Comparison of ENCODE assay signal across 13 cellular contexts in genomic region chr1:201594575-201595245, GRCh38. TPM values are rescaled to one million over a fixed set of nuclear protein-coding genes. Genes with fewer than 3 reads are reported as not detected.
A peak's percentile ranks its signal among the peaks of the same experiment; 100 is the strongest.
DNase-seq lines count a peak whose midpoint lies in the region; ATAC-seq and TF ChIP-seq lines count a peak whose summit lies in the region.
"Had no signal": no experiment of that assay in that cellular context is flagged by ENCODE, and none has a peak within 500 bp of the region (broad histone marks: within the 10 kb centered on the region; RNA-seq: fewer than 3 reads in every experiment).

No MANE protein-coding gene starts in this region.

- peak; percentile 65 for DNase-seq in SK-N-SH
- peak; percentile 26 for DNase-seq in MV-4-11 (lab: John Stamatoyannopoulos, UW)
- DNase-seq in chondrocyte (ENCODE audit: low spot score), result no peak
- DNase-seq in osteoblast (ENCODE audit: insufficient read length, low spot score, missing footprints), result no peak
- DNase-seq in A172 (ENCODE audit: low spot score), result no peak
- DNase-seq in NCI-H1105 treated with DMSO at 0.1 percent for 48 hours (lab: John Stamatoyannopoulos, UW), result no peak
- DNase-seq: activated CD4-positive, alpha-beta T cell treated with anti-CD3 and anti-CD28 coated beads for 1 hour; EL; gastrocnemius medialis had no signal

- H3K27me3 ChIP-seq in SK-N-SH (ENCODE audit: insufficient read depth), result no peaks in the 10 kb centered on the region
- H3K27me3 ChIP-seq in osteoblast (ENCODE audit: insufficient read depth, low read length), result no peaks in the 10 kb centered on the region
- H3K27me3 ChIP-seq: gastrocnemius medialis had no signal

- H3K4me1 ChIP-seq in SK-N-SH (ENCODE audit: control insufficient read depth in 1 of 2, insufficient read depth in 2 of 2, low read depth in 1 of 2, low read length in 1 of 2) (peaks cover 51 to 56% of the 10 kb centered on the region in 2 experiments), osteoblast (ENCODE audit: insufficient read depth, low read length) (peaks cover 40% of the 10 kb centered on the region)

- 70% methylated on average over 6 of the region's 9 CpGs for whole genome bisulfite sequencing in SK-N-SH (ENCODE audit: low lambda C conversion rate)

- H3K4me3 Mint-ChIP-seq in chondrocyte (ENCODE audit: unreplicated experiment), result no peak overlapping the region
- H3K4me3 Mint-ChIP-seq: activated T-helper 1 cell treated with anti-CD3 and anti-CD28 coated beads, Interleukin-12 subunit alpha, Interleukin-12 subunit beta, Interleukin-2, Interleukin-4 antibody, amounts not matched to agents 30 ng/mL and 10 ng/mL and 1 ng/mL, durations not matched to agents 14 hours and 24 hours and 36 hours had no signal

- H3K27me3 Mint-ChIP-seq in chondrocyte (ENCODE audit: low read depth), result no peaks in the 10 kb centered on the region

- peaks cover 16% of the 10 kb centered on the region for H3K36me3 Mint-ChIP-seq in chondrocyte (ENCODE audit: low read depth)

- peak in 1 of 2 experiments; percentile 43; a peak in 1 of 4 replicates for TF ChIP-seq EP300 in SK-N-SH (IDR thresholded peaks at IDR 0.05; ENCODE audit: borderline replicate concordance in 1 of 2, low read depth in 1 of 2, low read length in 1 of 2)

- H3K27ac ChIP-seq in SK-N-SH (ENCODE audit: low read depth in 2 of 2, low read length in 1 of 2), result peak overlapping the region; percentile 91 to 98
- H3K27ac ChIP-seq in osteoblast (ENCODE audit: low read depth, low read length), result peak overlapping the region; percentile 91

- no peaks in the 10 kb centered on the region for H3K9me3 Mint-ChIP-seq in chondrocyte (ENCODE audit: low read depth)
- H3K9me3 Mint-ChIP-seq: activated T-helper 1 cell treated with anti-CD3 and anti-CD28 coated beads, Interleukin-12 subunit alpha, Interleukin-12 subunit beta, Interleukin-2, Interleukin-4 antibody, amounts not matched to agents 30 ng/mL and 10 ng/mL and 1 ng/mL, durations not matched to agents 14 hours and 24 hours and 36 hours had no signal

- H3K79me2 ChIP-seq in SK-N-SH (ENCODE audit: insufficient read depth), result peaks cover 90% of the 10 kb centered on the region
- H3K79me2 ChIP-seq in osteoblast (ENCODE audit: insufficient read depth, low read length), result peaks cover 87% of the 10 kb centered on the region

- ATAC-seq in SK-N-SH treated with all-trans-retinoic acid at 6 μM for 48 hours, result no peak; the same call in 2 of the 3 replicates
- no peak for ATAC-seq in HG02759 (IDR thresholded peaks at IDR 0.05; ENCODE audit: unreplicated experiment)
- ATAC-seq: gastrocnemius medialis, left lobe of liver had no signal

- no peaks in the 10 kb centered on the region for H3K9me2 ChIP-seq in SK-N-SH

- peaks cover 49% of the 10 kb centered on the region for H3K4me1 Mint-ChIP-seq in chondrocyte (ENCODE audit: low read depth)

- peak overlapping the region; percentile 95 for H3K27ac Mint-ChIP-seq in chondrocyte (ENCODE audit: unreplicated experiment)
- H3K27ac Mint-ChIP-seq: activated T-helper 1 cell treated with anti-CD3 and anti-CD28 coated beads, Interleukin-12 subunit alpha, Interleukin-12 subunit beta, Interleukin-2, Interleukin-4 antibody, amounts not matched to agents 30 ng/mL and 10 ng/mL and 1 ng/mL, durations not matched to agents 14 hours and 24 hours and 36 hours had no signal

- peaks cover 34% of the 10 kb centered on the region for H4K20me1 ChIP-seq in SK-N-SH (ENCODE audit: insufficient read depth)
- H4K20me1 ChIP-seq in osteoblast (ENCODE audit: insufficient read depth, low read length), result peaks cover 11% of the 10 kb centered on the region

- TF ChIP-seq CTCF in SK-N-SH (IDR thresholded peaks at IDR 0.05) (no peak), chondrocyte (IDR thresholded peaks at IDR 0.05) (no peak), osteoblast (IDR thresholded peaks at IDR 0.05; ENCODE audit: extremely low read depth, low read depth, low read length) (no peak)

- TF ChIP-seq RAD21 in SK-N-SH (IDR thresholded peaks at IDR 0.05; ENCODE audit: low read length), result no peak

- H3K9me3 ChIP-seq in SK-N-SH (no peaks in the 10 kb centered on the region), osteoblast (ENCODE audit: low read depth, low read length) (no peaks in the 10 kb centered on the region)
- H3K9me3 ChIP-seq: gastrocnemius medialis had no signal

- peaks cover 29 to 56% of the 10 kb centered on the region in 2 experiments for H3K36me3 ChIP-seq in SK-N-SH (replicated peaks in 1 of 2; ENCODE audit: control insufficient read depth in 1 of 2, insufficient read depth in 2 of 2, low read length in 1 of 2)
- peaks cover 47% of the 10 kb centered on the region for H3K36me3 ChIP-seq in osteoblast (ENCODE audit: insufficient read depth, low read length)
- H3K36me3 ChIP-seq: gastrocnemius medialis had no signal

- H3K4me2 ChIP-seq in SK-N-SH (peak overlapping the region; percentile 71; the same call in 1 of the 2 replicates), osteoblast (ENCODE audit: insufficient read depth, low read length) (no peak overlapping the region)

- H2AFZ ChIP-seq in SK-N-SH (ENCODE audit: low read depth) (no peak overlapping the region), osteoblast (ENCODE audit: low read length) (no peak overlapping the region)

- POLR2A ChIA-PET in SK-N-SH (lab: Yijun Ruan, JAX), result interaction anchor here (0.9 kb wide), 1 partner anchor 56 kb away, joined by 4 read pairs; no protein-coding TSS in a partner anchor

- H3K9ac ChIP-seq in SK-N-SH, result no peak overlapping the region

- CTCF ChIA-PET in SK-N-SH (lab: Yijun Ruan, JAX), result interaction anchor here (0.7 to 2.7 kb wide), 8 partner anchors 12 to 198 kb away, joined by 3 to 10 read pairs (median 5); no protein-coding TSS in a partner anchor

- no peak overlapping the region for H3K4me3 ChIP-seq in SK-N-SH (ENCODE audit: low read depth in 2 of 2, low read length in 1 of 2)
- H3K4me3 ChIP-seq in osteoblast (ENCODE audit: insufficient read depth, low read length), result no peak overlapping the region
- H3K4me3 ChIP-seq: gastrocnemius medialis had no signal

- peaks cover 48% of the 10 kb centered on the region for H3F3A ChIP-seq in SK-N-SH (replicated peaks; ENCODE audit: insufficient read depth)

TF ChIP-seq in SK-N-SH, 30 proteins besides CTCF, POLR2A, EP300 and RAD21:
- peak; percentile 99 for TF ChIP-seq REST (IDR thresholded peaks at IDR 0.05; ENCODE audit: low read depth, low read length)
- TF ChIP-seq JUND (IDR thresholded peaks at IDR 0.05), result no peak
- peak; percentile 24; the same call in 1 of the 2 replicates for TF ChIP-seq MXI1 (IDR thresholded peaks at IDR 0.05; ENCODE audit: low read depth, low read length)

TF ChIP-seq in SK-N-SH treated with all-trans-retinoic acid at 6 μM for 48 hours, 23 proteins besides CTCF, POLR2A, EP300 and RAD21:
- TF ChIP-seq PATZ1 (CRISPR knock-in tag; IDR thresholded peaks at IDR 0.05; ENCODE audit: borderline replicate concordance), result no peak

RNA-seq across cellular contexts. Expression of gene NAV1, which starts 55.8 kb away (rescaled TPM):
- 13.3 and 16.1 TPM in 2 replicates for polyA plus RNA-seq in SK-N-SH (2012; rRNA removed)
- polyA plus RNA-seq in SK-N-SH (2012; cell fraction: cytosol; rRNA removed), result 11.1 and 14.3 TPM in 2 replicates
- 39.7 and 44.9 TPM in 2 replicates for polyA plus RNA-seq in SK-N-SH (2012; cell fraction: nucleus; rRNA removed)
- total RNA-seq in chondrocyte, result 201 to 294 TPM (median 211 TPM) in 3 replicates
- total RNA-seq in osteoblast, result 47.0 and 47.1 TPM in 2 replicates
- total RNA-seq in A172 (2014; rRNA removed; shearing (Covaris generic)), result 29.7 and 40.3 TPM in 2 replicates

Comparison
In these comparisons a context has a peak if more than half of its experiments do, and no peak if none do; other contexts are left out.
1. DNase-seq: peak in SK-N-SH (single experiment) and MV-4-11 (single experiment); none in chondrocyte (single experiment), osteoblast (single experiment), A172 (single experiment) and NCI-H1105 treated with DMSO at 0.1 percent for 48 hours (single experiment).